In the genomic region with DNA sequence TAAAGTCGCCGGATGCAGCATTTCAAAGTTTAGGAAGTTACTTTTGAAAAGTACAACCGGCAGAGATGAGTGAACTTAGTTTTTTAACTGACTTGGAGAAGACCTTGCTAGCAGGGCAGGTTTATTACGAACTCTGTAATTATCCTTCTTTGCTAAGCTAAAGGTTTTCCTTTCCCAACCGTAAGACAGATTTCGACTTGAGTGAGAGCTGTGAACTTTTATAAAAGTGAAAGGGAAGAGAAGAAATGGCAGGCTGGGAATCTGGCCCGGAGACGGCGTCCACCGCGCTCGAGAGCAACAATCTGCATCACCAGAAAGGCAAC, we compare ENCODE assay signal across 8 cellular contexts. TPM values are rescaled to one million over a fixed set of nuclear protein-coding genes. Genes with fewer than 3 reads are reported as not detected.
DNase-seq lines count a peak whose midpoint lies in the region; ATAC-seq, FAIRE-seq and TF ChIP-seq lines count a peak whose summit lies in the region.

No MANE protein-coding gene starts in this region.

- DNase-seq in AG10803 (ENCODE audit: low read depth) (no peak), HFF-Myc (ENCODE audit: extremely low read depth, low read depth) (no peak), astrocyte (ENCODE audit: low read depth) (peak; percentile 36), lung (ENCODE audit: low spot score) (no peak), aorta (no peak), HTR-8/SVneo (ENCODE audit: insufficient read length, low spot score) (no peak), SIG-M5 treated with dmso at 0.1 percent for 504 hours (lab: John Stamatoyannopoulos, UW; ENCODE audit: unreplicated experiment) (no peak)
- DNase-seq in NK-92 treated with Interleukin-12 subunit alpha and Interleukin-12 subunit beta, amount 100 ng/mL, for 24 hours (lab: John Stamatoyannopoulos, UW), result no peak

- H3K27me3 ChIP-seq in astrocyte (ENCODE audit: insufficient read depth, low read length), result no peaks in the 10 kb centered on the region
- H3K27me3 ChIP-seq in lung (ENCODE audit: control insufficient read depth, insufficient read depth), result no peaks in the 10 kb centered on the region
- H3K27me3 ChIP-seq in aorta (ENCODE audit: control insufficient read depth in 1 of 2, insufficient read depth in 2 of 2, low read length in 1 of 2), result no peaks in the 10 kb centered on the region

- peak overlapping the region; percentile 81 for H3K4me3 Mint-ChIP-seq in astrocyte (ENCODE audit: unreplicated experiment)

- ATAC-seq in lung (ENCODE audit: insufficient read depth, low FRiP score) (no peak), aorta (ENCODE audit: low FRiP score) (no peak)

- WGBS in lung, 2 donors, result 3 to 8% methylated on average over 12 of the region's 12 CpGs
- 1% methylated on average over 12 of the region's 12 CpGs for WGBS in aorta, 2 donors

- FAIRE-seq in astrocyte (lab: Jason Lieb, UNC), result no peak
- no peak for FAIRE-seq in HTR-8/SVneo (lab: Jason Lieb, UNC)

- H3K27me3 Mint-ChIP-seq in astrocyte (ENCODE audit: low read depth, unreplicated experiment), result no peaks in the 10 kb centered on the region

- intact Hi-C loops in aorta (cut with DNase I), result loop anchor here (10.0 kb wide), 2 partner anchors 121 to 221 kb away; no protein-coding TSS in a partner anchor

- peaks cover 10% of the 10 kb centered on the region for H3K4me1 Mint-ChIP-seq in astrocyte (ENCODE audit: low read depth, unreplicated experiment)

- peaks cover 18% of the 10 kb centered on the region for H4K20me1 ChIP-seq in astrocyte (ENCODE audit: insufficient read depth, low read length)

- H3K9me3 ChIP-seq in astrocyte (ENCODE audit: insufficient read depth, low read depth, low read length) (no peaks in the 10 kb centered on the region), lung (ENCODE audit: control insufficient read depth in 2 of 2, insufficient read depth in 1 of 2, low read length in 1 of 2) (no peaks in the 10 kb centered on the region), aorta (ENCODE audit: control insufficient read depth, low read length) (no peaks in the 10 kb centered on the region)

- H3K79me2 ChIP-seq in astrocyte (ENCODE audit: insufficient read depth, low read length), result peaks cover 36% of the 10 kb centered on the region

- H3K4me2 ChIP-seq in astrocyte (ENCODE audit: low read length), result peak overlapping the region; percentile 84

- H3K4me1 ChIP-seq in astrocyte (ENCODE audit: insufficient read depth, low read length) (peaks cover 9% of the 10 kb centered on the region), lung (ENCODE audit: control insufficient read depth in 2 of 2, insufficient read depth in 2 of 2, low read length in 2 of 2) (peaks cover 0 to 9% of the 10 kb centered on the region in 2 donors), aorta (ENCODE audit: control insufficient read depth in 1 of 2, insufficient read depth in 2 of 2, low read length in 2 of 2) (peaks cover 0 to 2% of the 10 kb centered on the region in 2 donors)

- H3K4me3 ChIP-seq in AG10803 (ENCODE audit: low read length) (peak overlapping the region; percentile 76), HFF-Myc (replicated peaks; ENCODE audit: low read depth, low read length) (peak overlapping the region; percentile 53), astrocyte (ENCODE audit: insufficient read depth, low read depth, low read length) (peak overlapping the region; percentile 83), lung (peak overlapping the region; percentile 76), aorta (ENCODE audit: low read length in 2 of 2) (peak overlapping the region; percentile 3 to 38)

- H3K9me3 Mint-ChIP-seq in astrocyte (ENCODE audit: unreplicated experiment), result peaks cover 3% of the 10 kb centered on the region

- no peak for TF ChIP-seq CTCF in AG10803 (conservative IDR thresholded peaks at IDR 0.05; ENCODE audit: low read length)
- no peak for TF ChIP-seq CTCF in HFF-Myc (IDR thresholded peaks at IDR 0.05; ENCODE audit: low read depth, low read length, missing control alignments)
- TF ChIP-seq CTCF in astrocyte (IDR thresholded peaks at IDR 0.05; ENCODE audit: insufficient read depth, low read depth, low read length), result no peak
- TF ChIP-seq CTCF in lung (IDR thresholded peaks at IDR 0.05; ENCODE audit: control extremely low read depth, extremely low read depth), result no peak

- peak overlapping the region; percentile 84 for H3K27ac Mint-ChIP-seq in astrocyte (ENCODE audit: unreplicated experiment)

- H3K36me3 ChIP-seq in astrocyte (ENCODE audit: insufficient read depth, low read length), result no peaks in the 10 kb centered on the region
- no peaks in the 10 kb centered on the region for H3K36me3 ChIP-seq in lung (ENCODE audit: control insufficient read depth in 2 of 2, insufficient read depth in 2 of 2, low read length in 2 of 2)
- no peaks in the 10 kb centered on the region for H3K36me3 ChIP-seq in aorta (ENCODE audit: control insufficient read depth in 1 of 2, insufficient read depth in 2 of 2, low read length in 1 of 2)

- no peaks in the 10 kb centered on the region for H3K36me3 Mint-ChIP-seq in astrocyte (ENCODE audit: low read depth, unreplicated experiment)

- H3K27ac ChIP-seq in astrocyte (ENCODE audit: low read depth, low read length) (peak overlapping the region; percentile 85), lung (ENCODE audit: low read depth in 1 of 2, low read length in 1 of 2) (peak overlapping the region; percentile 95 to 97), aorta (ENCODE audit: low read depth in 1 of 2, low read length in 2 of 2) (peak overlapping the region; percentile 39 to 71)

- peak overlapping the region; percentile 91 for H3K9ac ChIP-seq in astrocyte (ENCODE audit: low read length)

- peak overlapping the region; percentile 80 for H2AFZ ChIP-seq in astrocyte (ENCODE audit: low read depth, low read length)

RNA-seq across cellular contexts. Expression of gene TEAD1, which starts 0.7 kb away (rescaled TPM):
- total RNA-seq in astrocyte (141 and 149 TPM in 2 replicates), lung (100 to 1,000 TPM in 1 of 2 donors, 10 to 100 TPM in 1; 65.3 to 141 TPM), aorta (10 to 100 TPM; 56.5 to 64.9 TPM)
- polyA plus RNA-seq in lung (10 to 100 TPM in 1 of 2 donors, 1 to 10 TPM in 1; 7.7 to 12.3 TPM), aorta (10 to 100 TPM; 10.8 to 12.0 TPM)

Comparison
In these comparisons a context has a peak if more than half of its experiments do, and no peak if none do; other contexts are left out.
1. H3K4me3 ChIP-seq: peak in every context shown above with its lines; median percentile 83 in astrocyte; 76 in AG10803; 76 in lung; 53 in HFF-Myc; 20 in aorta.